ENCODE assay signal across 12 cellular contexts in genomic region chr18:23572012-23572411, GRCh38.
"Had no signal": no experiment of that assay in that cellular context is flagged by ENCODE, and none has a peak within 500 bp of the region (broad histone marks: within the 10 kb centered on the region; RNA-seq: fewer than 3 reads in every experiment).

No MANE protein-coding gene starts in this region.

- H3K4me3 Mint-ChIP-seq: activated CD4-positive, alpha-beta T cell treated with anti-CD3 and anti-CD28 coated beads, Interleukin-2, amount 10 ng/mL, durations not matched to agents 7 days and 5 days; activated naive CD4-positive, alpha-beta T cell treated with anti-CD3 and anti-CD28 coated beads, Interleukin-2, amount 50 U/mL, for 24 hours; brain; dendritic cell treated with granulocyte-macrophage colony-stimulating factor and Interleukin-4, amounts not matched to agents 40 ng/mL and 50 ng/mL, for 4 days; WTC11 had no signal

- DNase-seq: activated CD4-positive, alpha-beta T cell treated with anti-CD3 and anti-CD28 coated beads, Interleukin-2, amount 10 ng/mL, durations not matched to agents 7 days and 5 days; amniotic stem cell; cerebellar nuclear complex; SJCRH30; transverse colon had no signal

- H3K4me3 ChIP-seq: gastroesophageal sphincter, SJCRH30, skin epidermis, transverse colon had no signal

- ATAC-seq: gastroesophageal sphincter, WTC11 had no signal

- H3K27ac ChIP-seq: gastroesophageal sphincter, SJCRH30, transverse colon had no signal

- H3K27me3 ChIP-seq: gastroesophageal sphincter, SJCRH30, transverse colon had no signal

- H3K27me3 Mint-ChIP-seq: activated CD4-positive, alpha-beta T cell treated with anti-CD3 and anti-CD28 coated beads, Interleukin-2, amount 10 ng/mL, durations not matched to agents 7 days and 5 days; activated naive CD4-positive, alpha-beta T cell treated with anti-CD3 and anti-CD28 coated beads, Interleukin-2, amount 50 U/mL, for 24 hours; brain; dendritic cell treated with granulocyte-macrophage colony-stimulating factor and Interleukin-4, amounts not matched to agents 40 ng/mL and 50 ng/mL, for 4 days had no signal

- H3K9me3 ChIP-seq: gastroesophageal sphincter, SJCRH30, transverse colon had no signal

- H3K9me3 Mint-ChIP-seq: activated naive CD4-positive, alpha-beta T cell treated with anti-CD3 and anti-CD28 coated beads, Interleukin-2, amount 50 U/mL, for 24 hours; activated T-helper 2 cell treated with anti-CD3 and anti-CD28 coated beads, Interferon-gamma antibody, Interleukin-2, Interleukin-4, amounts not matched to agents 10 μg/mL and 5 μg/mL and 100 μg/mL, durations not matched to agents 14 hours and 24 hours and 36 hours; brain; dendritic cell treated with granulocyte-macrophage colony-stimulating factor and Interleukin-4, amounts not matched to agents 40 ng/mL and 50 ng/mL, for 4 days; WTC11 had no signal

- H3K36me3 ChIP-seq: SJCRH30 had no signal

- H3K27ac Mint-ChIP-seq: activated CD4-positive, alpha-beta T cell treated with anti-CD3 and anti-CD28 coated beads, Interleukin-2, amount 10 ng/mL, durations not matched to agents 7 days and 5 days; activated naive CD4-positive, alpha-beta T cell treated with anti-CD3 and anti-CD28 coated beads, Interleukin-2, amount 50 U/mL, for 24 hours; activated T-helper 2 cell treated with anti-CD3 and anti-CD28 coated beads, Interferon-gamma antibody, Interleukin-2, Interleukin-4, amounts not matched to agents 10 μg/mL and 5 μg/mL and 100 μg/mL, durations not matched to agents 14 hours and 24 hours and 36 hours; brain; dendritic cell treated with granulocyte-macrophage colony-stimulating factor and Interleukin-4, amounts not matched to agents 40 ng/mL and 50 ng/mL, for 4 days; WTC11 had no signal
